In genomic region chr15:32886441-32886840, GRCh38 we compare ENCODE assay signal across 23 cellular contexts.
"Had no signal": no experiment of that assay in that cellular context is flagged by ENCODE, and none has a peak within 500 bp of the region (broad histone marks: within the 10 kb centered on the region; RNA-seq: fewer than 3 reads in every experiment).

No MANE protein-coding gene starts in this region.

- H3K4me3 ChIP-seq: breast epithelium, lung, right atrium auricular region, SJCRH30, skin epidermis had no signal

- H3K4me1 ChIP-seq: breast epithelium, right atrium auricular region, SJCRH30 had no signal

- H3K27ac ChIP-seq: breast epithelium, right atrium auricular region, SJCRH30, skin epidermis had no signal

- H3K36me3 Mint-ChIP-seq: activated naive CD8-positive, alpha-beta T cell treated with anti-CD3 and anti-CD28 coated beads, Interleukin-2, amount 10 ng/mL, durations not matched to agents 7 days and 5 days; naive B cell; stimulated activated naive B cell treated with anti-CD40 and anti-IgM and Interleukin-4, amounts not matched to agents 10 μg/mL and 1 μg/mL and 100 μg/mL, for 72 hours; type B pancreatic cell had no signal

- H3K4me3 Mint-ChIP-seq: activated B cell treated with CpG ODN at 0.5 μM for 24 hours; activated CD4-positive, alpha-beta T cell treated with anti-CD3 and anti-CD28 coated beads, Interleukin-2, amount 10 ng/mL, durations not matched to agents 24 days and 14 days; activated CD8-positive, alpha-beta T cell treated with anti-CD3 and anti-CD28 coated beads, Interleukin-2, amount 10 ng/mL, durations not matched to agents 7 days and 5 days; activated naive CD8-positive, alpha-beta T cell treated with anti-CD3 and anti-CD28 coated beads, Interleukin-2, amount 10 ng/mL, durations not matched to agents 7 days and 5 days; naive B cell; stimulated activated naive B cell treated with anti-CD40 and anti-IgM and Interleukin-4, amounts not matched to agents 10 μg/mL and 1 μg/mL and 100 μg/mL, for 72 hours; T-helper 17 cell; type B pancreatic cell had no signal

- H3K36me3 ChIP-seq: breast epithelium, right atrium auricular region had no signal

- H3K9me3 ChIP-seq: breast epithelium, right atrium auricular region, SJCRH30 had no signal

- H3K27ac Mint-ChIP-seq: activated B cell treated with CpG ODN at 0.5 μM for 24 hours; activated CD4-positive, alpha-beta T cell treated with anti-CD3 and anti-CD28 coated beads, Interleukin-2, amount 10 ng/mL, durations not matched to agents 24 days and 14 days; activated CD8-positive, alpha-beta T cell treated with anti-CD3 and anti-CD28 coated beads, Interleukin-2, amount 10 ng/mL, durations not matched to agents 7 days and 5 days; activated naive CD8-positive, alpha-beta T cell treated with anti-CD3 and anti-CD28 coated beads, Interleukin-2, amount 10 ng/mL, durations not matched to agents 7 days and 5 days; stimulated activated naive B cell treated with anti-CD40 and anti-IgM and Interleukin-4, amounts not matched to agents 10 μg/mL and 1 μg/mL and 100 μg/mL, for 72 hours; T-helper 17 cell; type B pancreatic cell had no signal

- ATAC-seq: activated CD8-positive, alpha-beta T cell treated with anti-CD3 and anti-CD28 coated beads, Interleukin-2, amount 10 ng/mL, durations not matched to agents 7 days and 5 days; esophagus mucosa; stimulated activated naive B cell treated with anti-CD40 and anti-IgM and Interleukin-4, amounts not matched to agents 10 μg/mL and 1 μg/mL and 100 μg/mL, for 72 hours; T-helper 17 cell had no signal

- H3K4me1 Mint-ChIP-seq: activated B cell treated with CpG ODN at 0.5 μM for 24 hours; activated CD4-positive, alpha-beta T cell treated with anti-CD3 and anti-CD28 coated beads, Interleukin-2, amount 10 ng/mL, durations not matched to agents 24 days and 14 days; activated naive CD8-positive, alpha-beta T cell treated with anti-CD3 and anti-CD28 coated beads, Interleukin-2, amount 10 ng/mL, durations not matched to agents 7 days and 5 days; naive B cell had no signal

- H3K27me3 Mint-ChIP-seq: activated B cell treated with CpG ODN at 0.5 μM for 24 hours; activated CD4-positive, alpha-beta T cell treated with anti-CD3 and anti-CD28 coated beads, Interleukin-2, amount 10 ng/mL, durations not matched to agents 24 days and 14 days; stimulated activated naive B cell treated with anti-CD40 and anti-IgM and Interleukin-4, amounts not matched to agents 10 μg/mL and 1 μg/mL and 100 μg/mL, for 72 hours; T-helper 17 cell; type B pancreatic cell had no signal

- H3K9me3 Mint-ChIP-seq: activated B cell treated with CpG ODN at 0.5 μM for 24 hours; activated CD4-positive, alpha-beta T cell treated with anti-CD3 and anti-CD28 coated beads, Interleukin-2, amount 10 ng/mL, durations not matched to agents 24 days and 14 days; activated naive CD8-positive, alpha-beta T cell treated with anti-CD3 and anti-CD28 coated beads, Interleukin-2, amount 10 ng/mL, durations not matched to agents 7 days and 5 days; naive B cell; stimulated activated naive B cell treated with anti-CD40 and anti-IgM and Interleukin-4, amounts not matched to agents 10 μg/mL and 1 μg/mL and 100 μg/mL, for 72 hours; type B pancreatic cell had no signal

- H3K27me3 ChIP-seq: breast epithelium, right atrium auricular region, SJCRH30 had no signal

- DNase-seq: activated B cell treated with CpG ODN at 0.5 μM for 24 hours; activated CD4-positive, alpha-beta T cell treated with anti-CD3 and anti-CD28 coated beads, Interleukin-2, amount 10 ng/mL, durations not matched to agents 24 days and 14 days; activated CD8-positive, alpha-beta memory T cell treated with anti-CD3 and anti-CD28 coated beads, Interleukin-2, amount 50 U/mL, for 4 hours; activated CD8-positive, alpha-beta T cell treated with anti-CD3 and anti-CD28 coated beads, Interleukin-2, amount 10 ng/mL, durations not matched to agents 7 days and 5 days; activated naive CD8-positive, alpha-beta T cell treated with anti-CD3 and anti-CD28 coated beads, Interleukin-2, amount 10 ng/mL, durations not matched to agents 7 days and 5 days; activated T-cell treated with anti-CD3 and anti-CD28 coated beads, Interleukin-2, amount 50 U/mL, for 48 hours; aorta; hypothalamus; naive B cell; nucleus accumbens; posterior cingulate gyrus; SJCRH30; stimulated activated CD4-positive, alpha-beta T cell treated with anti-CD3 and anti-CD28 coated beads, Interleukin-15, amount 100 ng/mL, for 24 hours; stimulated activated CD4-positive, alpha-beta T cell treated with anti-CD3 and anti-CD28 coated beads, Interleukin-4, amount 100 ng/mL, for 1 hour; stimulated activated naive B cell treated with anti-CD40 and anti-IgM and Interleukin-4, amounts not matched to agents 10 μg/mL and 1 μg/mL and 100 μg/mL, for 72 hours; substantia nigra; T-helper 17 cell had no signal
